Comparison of ENCODE assay signal across 13 cellular contexts in the genomic region with DNA sequence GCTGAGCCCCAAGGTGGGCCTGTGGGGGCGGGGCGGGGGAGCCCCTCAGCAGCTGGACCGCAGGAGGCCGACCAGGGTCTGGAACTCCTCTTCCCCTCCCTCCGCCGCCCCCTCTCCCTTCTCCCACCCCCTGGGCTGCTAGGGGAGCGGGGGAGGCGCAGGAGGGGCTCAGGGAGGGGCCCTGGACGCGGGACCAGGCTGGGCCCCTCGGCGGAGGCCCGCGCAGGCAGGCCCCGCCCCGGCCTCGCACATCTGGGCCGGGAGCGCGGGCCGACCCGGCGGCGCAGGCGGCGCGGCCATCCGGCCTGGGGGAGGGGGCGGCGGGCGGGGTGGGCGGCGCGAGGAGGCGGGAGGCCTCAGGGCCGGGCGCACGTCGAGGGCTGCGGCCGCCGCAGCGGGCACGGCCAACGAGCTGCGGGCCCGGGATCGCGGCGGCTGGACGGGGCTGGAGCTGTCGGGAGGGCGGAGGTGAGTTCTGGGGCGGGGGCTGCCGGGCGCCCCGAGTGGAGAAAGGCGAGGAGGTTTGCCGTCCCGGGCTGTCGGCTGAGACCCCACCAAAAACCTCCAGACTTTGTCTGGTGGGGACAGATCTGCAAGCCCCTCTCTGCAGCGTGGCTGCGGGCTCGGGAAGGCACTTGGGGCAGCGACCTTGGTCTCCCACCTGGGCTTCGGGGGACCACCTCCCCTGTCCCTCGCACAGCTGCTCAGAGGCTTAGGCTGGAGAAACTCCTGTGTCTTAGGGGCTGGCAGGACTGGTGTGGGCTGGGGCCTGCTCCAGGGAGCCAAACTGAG. TPM values are rescaled to one million over a fixed set of nuclear protein-coding genes. Genes with fewer than 3 reads are reported as not detected.
DNase-seq lines count a peak whose midpoint lies in the region; ATAC-seq and TF ChIP-seq lines count a peak whose summit lies in the region.
"Had no signal": no experiment of that assay in that cellular context is flagged by ENCODE, and none has a peak within 500 bp of the region (broad histone marks: within the 10 kb centered on the region; RNA-seq: fewer than 3 reads in every experiment).

TSS of gene HSPA12B (plus strand) at position 359 of the 792 bp plus-strand sequence. CDS start 5,990 bp downstream, outside the sequence.

- peaks cover 15% of the 10 kb centered on the region for H3K27me3 ChIP-seq in NT2/D1 (ENCODE audit: insufficient read depth, insufficient read length)
- peaks cover 5 to 58% of the 10 kb centered on the region in 2 donors for H3K27me3 ChIP-seq in left lung
- peaks cover 19 to 22% of the 10 kb centered on the region in 2 donors for H3K27me3 ChIP-seq in stomach smooth muscle (ENCODE audit: control insufficient read depth in 1 of 2, insufficient read depth in 2 of 2, low read length in 2 of 2)

- H3K4me1 ChIP-seq in NT2/D1 (ENCODE audit: insufficient read depth, insufficient read length) (peaks cover 20% of the 10 kb centered on the region), left lung (peaks cover 6 to 28% of the 10 kb centered on the region in 2 donors), stomach smooth muscle (ENCODE audit: control insufficient read depth, insufficient read depth, low read length) (peaks cover 10% of the 10 kb centered on the region)

- peak within 1 kb of the TSS; percentile 86 for H3K9ac ChIP-seq in NT2/D1 (ENCODE audit: insufficient read length, low read depth)
- H3K9ac ChIP-seq in stomach smooth muscle (ENCODE audit: low read length in 2 of 2) = peak within 1 kb of the TSS in 1 of 2 donors; percentile 37

- intact Hi-C loops in left lung (cut with DNase I) = no loop called here

- no peak for TF ChIP-seq CTCF in left lung (IDR thresholded peaks at IDR 0.05)

- ATAC-seq in left lung = peak; percentile 8
- ATAC-seq in GM21367 (IDR thresholded peaks at IDR 0.05; ENCODE audit: unreplicated experiment) = no peak
- ATAC-seq: activated T-helper 17 cell treated with anti-CD3 and anti-CD28 coated beads, Interleukin-2, amount 50 U/mL, for 72 hours; left colon had no signal

- peak within 1 kb of the TSS; percentile 45 for H3K4me3 ChIP-seq in NT2/D1 (ENCODE audit: insufficient read length, low read depth)
- peak within 1 kb of the TSS; percentile 21 to 51 for H3K4me3 ChIP-seq in left lung
- H3K4me3 ChIP-seq in stomach smooth muscle (ENCODE audit: low read length in 2 of 2) = peak within 1 kb of the TSS; percentile 46 to 64

- H3K36me3 ChIP-seq in NT2/D1 (ENCODE audit: insufficient read depth, insufficient read length, low read length) = no peaks in the 10 kb centered on the region
- no peaks in the 10 kb centered on the region for H3K36me3 ChIP-seq in left lung
- no peaks in the 10 kb centered on the region for H3K36me3 ChIP-seq in stomach smooth muscle (ENCODE audit: control insufficient read depth in 2 of 2, insufficient read depth in 2 of 2, low read length in 2 of 2)

- peak within 1 kb of the TSS; percentile 57 to 69 for H3K27ac ChIP-seq in left lung
- peak within 1 kb of the TSS; percentile 6 for H3K27ac ChIP-seq in stomach smooth muscle (ENCODE audit: low read length)
- H3K27ac ChIP-seq: HL-60 had no signal

- DNase-seq in NT2/D1 (ENCODE audit: low read depth, low spot score) (no peak), epidermal melanocyte (ENCODE audit: insufficient read length, low spot score) (peak; percentile 15), left lung (no peak), MV-4-11 (lab: John Stamatoyannopoulos, UW) (no peak), SIG-M5 (lab: John Stamatoyannopoulos, UW) (no peak), GM19240 (ENCODE audit: insufficient read length, low spot score) (no peak)
- DNase-seq: DND-41, NCI-H1417 had no signal

- no peaks in the 10 kb centered on the region for H3K9me3 ChIP-seq in NT2/D1 (ENCODE audit: insufficient read depth, low read length)
- no peaks in the 10 kb centered on the region for H3K9me3 ChIP-seq in left lung
- H3K9me3 ChIP-seq in stomach smooth muscle (ENCODE audit: control insufficient read depth in 2 of 2, low read length in 2 of 2) = no peaks in the 10 kb centered on the region

RNA-seq across cellular contexts. Expression of gene HSPA12B, which starts in this region (rescaled TPM):
- total RNA-seq in left lung = 10 to 100 TPM; 14.6 to 22.1 TPM
- total RNA-seq: activated T-helper 17 cell treated with anti-CD3 and anti-CD28 coated beads, Interleukin-2, amount 50 U/mL, for 72 hours had no signal
